Comparison of ENCODE assay signal across 8 cellular contexts in genomic region chr10:102120987-102121738, GRCh38. TPM values are rescaled to one million over a fixed set of nuclear protein-coding genes. Genes with fewer than 3 reads are reported as not detected.
DNase-seq lines count a peak whose midpoint lies in the region; ATAC-seq lines count a peak whose summit lies in the region.

No MANE protein-coding gene starts in this region.

- DNase-seq in NCI-H2196 (lab: John Stamatoyannopoulos, UW; ENCODE audit: unreplicated experiment) = peak; percentile 28
- DNase-seq in NCI-H2196 treated with DMSO at 0.1 percent for 48 hours (lab: John Stamatoyannopoulos, UW; ENCODE audit: unreplicated experiment) = no peak
- peak; percentile 75 for DNase-seq in OCI-M2 (lab: John Stamatoyannopoulos, UW; ENCODE audit: unreplicated experiment)
- peak; percentile 65 for DNase-seq in cerebellum (ENCODE audit: low spot score)
- DNase-seq in kidney tubule cell (ENCODE audit: low spot score) = peak; percentile 55
- DNase-seq in stimulated activated naive CD8-positive, alpha-beta T cell treated with anti-CD3 and anti-CD28 coated beads, Interleukin-15, Interleukin-2, amounts not matched to agents 100 U/mL and 50 U/mL, for 24 hours = peak; percentile 28

- ATAC-seq in stimulated activated naive CD8-positive, alpha-beta T cell treated with anti-CD3 and anti-CD28 coated beads, Interleukin-15, Interleukin-2, amounts not matched to agents 100 U/mL and 50 U/mL, for 24 hours = no peak
- ATAC-seq in GM21717 (IDR thresholded peaks at IDR 0.05; ENCODE audit: unreplicated experiment) = no peak
- ATAC-seq in GM19328 (IDR thresholded peaks at IDR 0.05; ENCODE audit: unreplicated experiment) = no peak

RNA-seq across cellular contexts. Expression of gene LDB1, which starts 1.0 kb away (rescaled TPM):
- total RNA-seq in cerebellum = 73.6 TPM

RNA-seq across cellular contexts. Expression of gene PPRC1, which starts 11.7 kb away (rescaled TPM):
- total RNA-seq in cerebellum = 12.3 TPM

RNA-seq across cellular contexts. Expression of gene NOLC1, which starts 31.0 kb away (rescaled TPM):
- 25.6 TPM for total RNA-seq in cerebellum

RNA-seq across cellular contexts. Expression of gene HPS6, which starts 56.0 kb away (rescaled TPM):
- total RNA-seq in cerebellum = 6.5 TPM
